ENCODE assay signal across 14 cellular contexts in the genomic region with DNA sequence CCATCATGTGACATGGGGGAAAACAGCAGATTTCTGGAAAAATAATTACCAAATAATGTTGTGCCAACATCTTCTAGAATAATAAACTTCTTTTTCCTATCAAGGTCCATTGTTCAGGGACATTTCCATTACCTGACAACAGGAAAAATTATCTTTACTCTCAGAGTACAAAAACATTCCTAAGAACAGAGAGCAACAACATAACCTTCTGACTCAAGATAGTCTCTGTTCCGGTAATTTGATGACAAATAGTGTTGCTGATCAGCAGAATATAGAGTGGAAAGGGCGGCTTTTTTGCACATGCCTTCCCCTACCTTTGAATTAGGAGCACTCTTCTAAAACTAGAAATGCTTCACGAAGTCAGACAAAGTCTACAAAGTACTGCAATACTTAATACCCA. TPM values are rescaled to one million over a fixed set of nuclear protein-coding genes. Genes with fewer than 3 reads are reported as not detected.
A peak's percentile ranks its signal among the peaks of the same experiment; 100 is the strongest.
DNase-seq lines count a peak whose midpoint lies in the region; ATAC-seq and TF ChIP-seq lines count a peak whose summit lies in the region.
"Had no signal": no experiment of that assay in that cellular context is flagged by ENCODE, and none has a peak within 500 bp of the region (broad histone marks: within the 10 kb centered on the region; RNA-seq: fewer than 3 reads in every experiment).

No MANE protein-coding gene starts in this region.

- no peaks in the 10 kb centered on the region for H3K27me3 ChIP-seq in left ventricle myocardium inferior (ENCODE audit: low read depth)

- intact Hi-C loops in left ventricle myocardium inferior (cut with micrococcal nuclease), result no loop called here
- intact Hi-C loops in Right ventricle myocardium superior (cut with DNase I), result no loop called here

- DNase-seq in left ventricle myocardium inferior, result no peak
- DNase-seq in Right ventricle myocardium superior, result no peak
- DNase-seq in left lobe of liver (ENCODE audit: low spot score), result no peak
- no peak for DNase-seq in type B pancreatic cell (ENCODE audit: extremely low spot score, unreplicated experiment)
- DNase-seq in putamen (ENCODE audit: low spot score), result no peak
- no peak for DNase-seq in NCI-H2196 (lab: John Stamatoyannopoulos, UW; ENCODE audit: unreplicated experiment)
- DNase-seq: erythroblast; NCI-H2227 treated with DMSO at 0.1 percent for 48 hours; PC-3; stimulated activated CD4-positive, alpha-beta T cell treated with anti-CD3 and anti-CD28 coated beads, Interleukin-2, amount 100 ng/mL, for 24 hours; T1000 had no signal

- H3K4me3 Mint-ChIP-seq in activated T-helper 17 cell treated with anti-CD3 and anti-CD28 coated beads, Interleukin-2, amount 50 U/mL, for 72 hours, result no peak overlapping the region
- H3K4me3 Mint-ChIP-seq in type B pancreatic cell, result no peak overlapping the region

- TF ChIP-seq CTCF in left ventricle myocardium inferior (IDR thresholded peaks at IDR 0.05; ENCODE audit: borderline replicate concordance), result no peak
- no peak for TF ChIP-seq CTCF in type B pancreatic cell (conservative IDR thresholded peaks at IDR 0.05)

- H3K27ac ChIP-seq in left ventricle myocardium inferior (replicated peaks), result peak overlapping the region; percentile 54

- H3K27ac Mint-ChIP-seq in activated T-helper 17 cell treated with anti-CD3 and anti-CD28 coated beads, Interleukin-2, amount 50 U/mL, for 72 hours, result peak overlapping the region; percentile 98
- H3K27ac Mint-ChIP-seq in type B pancreatic cell, result peak overlapping the region; percentile 63

- H3K4me1 Mint-ChIP-seq in activated T-helper 17 cell treated with anti-CD3 and anti-CD28 coated beads, Interleukin-2, amount 50 U/mL, for 72 hours, result peaks cover 35% of the 10 kb centered on the region
- H3K4me1 Mint-ChIP-seq in type B pancreatic cell (ENCODE audit: unreplicated experiment), result peaks cover 29% of the 10 kb centered on the region

- H3K36me3 Mint-ChIP-seq in activated T-helper 17 cell treated with anti-CD3 and anti-CD28 coated beads, Interleukin-2, amount 50 U/mL, for 72 hours (ENCODE audit: low read depth), result peaks cover 40% of the 10 kb centered on the region
- H3K36me3 Mint-ChIP-seq in type B pancreatic cell, result peaks cover 4% of the 10 kb centered on the region

- no peak for ATAC-seq in Right ventricle myocardium superior (ENCODE audit: poor library complexity)
- peak; percentile 56 for ATAC-seq in activated T-helper 17 cell treated with anti-CD3 and anti-CD28 coated beads, Interleukin-2, amount 50 U/mL, for 72 hours (replicated peaks)
- peak; percentile 29 for ATAC-seq in left lobe of liver
- ATAC-seq in HG02970 (IDR thresholded peaks at IDR 0.05; ENCODE audit: low FRiP score, unreplicated experiment), result no peak
- ATAC-seq: PC-3 had no signal

- H3K9me3 Mint-ChIP-seq in activated T-helper 17 cell treated with anti-CD3 and anti-CD28 coated beads, Interleukin-2, amount 50 U/mL, for 72 hours, result no peaks in the 10 kb centered on the region
- H3K9me3 Mint-ChIP-seq in type B pancreatic cell, result peaks cover 6% of the 10 kb centered on the region

- H3K4me3 ChIP-seq in left ventricle myocardium inferior, result no peak overlapping the region
- H3K4me3 ChIP-seq: prostate gland had no signal

- H3K36me3 ChIP-seq in left ventricle myocardium inferior, result no peaks in the 10 kb centered on the region
- H3K36me3 ChIP-seq: prostate gland had no signal

- no peaks in the 10 kb centered on the region for H3K27me3 Mint-ChIP-seq in activated T-helper 17 cell treated with anti-CD3 and anti-CD28 coated beads, Interleukin-2, amount 50 U/mL, for 72 hours
- no peaks in the 10 kb centered on the region for H3K27me3 Mint-ChIP-seq in type B pancreatic cell

- H3K4me1 ChIP-seq in left ventricle myocardium inferior, result peaks cover 94% of the 10 kb centered on the region

- no peaks in the 10 kb centered on the region for H3K9me3 ChIP-seq in left ventricle myocardium inferior (replicated peaks)
- H3K9me3 ChIP-seq: prostate gland had no signal

RNA-seq across cellular contexts. Expression of gene CYTH1, which starts 20.1 kb away (rescaled TPM):
- total RNA-seq in left ventricle myocardium inferior (28.9 TPM), Right ventricle myocardium superior (32.3 TPM), left lobe of liver (32.1 TPM), type B pancreatic cell (ENCODE audit: low replicate concordance) (18.8 and 30.3 TPM in 2 replicates)
- total RNA-seq in activated T-helper 17 cell treated with anti-CD3 and anti-CD28 coated beads, Interleukin-2, amount 50 U/mL, for 72 hours, result 100 to 1,000 TPM; 173 to 195 TPM

Comparison
In these comparisons a context has a peak if more than half of its experiments do, and no peak if none do; other contexts are left out.
1. ATAC-seq: peak in activated T-helper 17 cell treated with anti-CD3 and anti-CD28 coated beads, Interleukin-2, amount 50 U/mL, for 72 hours (single experiment) and left lobe of liver (single experiment); none in Right ventricle myocardium superior (single experiment) and HG02970 (single experiment).